Comparison of ENCODE assay signal across 21 cellular contexts in the genomic region with DNA sequence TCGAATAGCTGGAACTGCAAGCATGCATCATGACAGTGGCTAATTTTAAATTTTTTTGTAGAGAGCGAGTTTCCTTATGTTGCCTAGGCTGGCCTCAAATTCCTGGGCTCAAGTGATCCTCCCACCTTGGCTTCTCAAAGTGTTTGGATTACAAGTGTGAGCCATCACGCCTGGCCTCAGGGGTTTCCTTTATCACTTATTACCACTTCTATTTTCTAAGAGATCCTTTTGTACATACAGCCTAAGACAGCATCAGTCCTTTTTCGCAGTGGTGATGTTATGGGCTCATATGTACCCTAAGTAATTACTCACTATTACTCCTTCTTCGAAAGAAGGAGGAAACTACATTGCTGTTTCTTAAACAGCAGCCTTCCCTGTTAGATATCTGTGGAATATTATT. TPM values are rescaled to one million over a fixed set of nuclear protein-coding genes. Genes with fewer than 3 reads are reported as not detected.
DNase-seq lines count a peak whose midpoint lies in the region; ATAC-seq, FAIRE-seq and TF ChIP-seq lines count a peak whose summit lies in the region.
"Had no signal": no experiment of that assay in that cellular context is flagged by ENCODE, and none has a peak within 500 bp of the region (broad histone marks: within the 10 kb centered on the region; RNA-seq: fewer than 3 reads in every experiment).

No MANE protein-coding gene starts in this region.

- no peak for TF ChIP-seq CTCF in mammary epithelial cell (conservative IDR thresholded peaks at IDR 0.05 in 1 of 2, IDR thresholded peaks at IDR 0.05 in 1 of 2; ENCODE audit: extremely low read depth in 1 of 2, insufficient read depth in 1 of 2, low read depth in 1 of 2, low read length in 2 of 2)
- TF ChIP-seq CTCF in foreskin keratinocyte (conservative IDR thresholded peaks at IDR 0.05), result no peak

- peaks cover 5% of the 10 kb centered on the region for H3K4me1 Mint-ChIP-seq in activated CD8-positive, alpha-beta memory T cell treated with anti-CD3 and anti-CD28 coated beads, Interleukin-2, amount 10 ng/mL, durations not matched to agents 7 days and 5 days

- peak; percentile 73 for ATAC-seq in foreskin keratinocyte
- ATAC-seq in activated CD8-positive, alpha-beta memory T cell treated with anti-CD3 and anti-CD28 coated beads, Interleukin-2, amount 10 ng/mL, durations not matched to agents 7 days and 5 days, result no peak

- H3K27me3 ChIP-seq in mammary epithelial cell (ENCODE audit: insufficient read depth, low read length) (no peaks in the 10 kb centered on the region), foreskin keratinocyte (no peaks in the 10 kb centered on the region)
- H3K27me3 ChIP-seq: BLaER1 treated with 17β-estradiol and CSF1 and Interleukin-3, amounts not matched to agents 10 nM and 100 nM had no signal

- no peaks in the 10 kb centered on the region for H3K36me3 ChIP-seq in mammary epithelial cell (ENCODE audit: insufficient read depth, low read length)
- H3K36me3 ChIP-seq: BLaER1 treated with 17β-estradiol and CSF1 and Interleukin-3, amounts not matched to agents 10 nM and 100 nM had no signal

- no peak overlapping the region for H3K27ac Mint-ChIP-seq in activated CD8-positive, alpha-beta memory T cell treated with anti-CD3 and anti-CD28 coated beads, Interleukin-2, amount 10 ng/mL, durations not matched to agents 7 days and 5 days
- H3K27ac Mint-ChIP-seq: CD4-positive, CD25-positive, alpha-beta regulatory T cell; HFFc6 had no signal

- no peak overlapping the region for H3K4me3 ChIP-seq in mammary epithelial cell (replicated peaks in 1 of 3; ENCODE audit: insufficient read depth in 1 of 3, low read depth in 2 of 3, low read length in 3 of 3)
- H3K4me3 ChIP-seq: BLaER1 treated with 17β-estradiol and CSF1 and Interleukin-3, amounts not matched to agents 10 nM and 100 nM had no signal

- no peaks in the 10 kb centered on the region for H3K9me3 Mint-ChIP-seq in activated CD8-positive, alpha-beta memory T cell treated with anti-CD3 and anti-CD28 coated beads, Interleukin-2, amount 10 ng/mL, durations not matched to agents 7 days and 5 days (ENCODE audit: low read depth)
- H3K9me3 Mint-ChIP-seq: HFFc6 had no signal

- intact Hi-C loops in mammary epithelial cell (cut with micrococcal nuclease), result no loop called here

- no peaks in the 10 kb centered on the region for H3K79me2 ChIP-seq in mammary epithelial cell (ENCODE audit: insufficient read depth, low read length)

- no peak overlapping the region for H3K4me2 ChIP-seq in mammary epithelial cell (ENCODE audit: insufficient read depth, low read depth, low read length)

- no peak overlapping the region for H2AFZ ChIP-seq in mammary epithelial cell (ENCODE audit: low read depth, low read length)

- CTCF ChIA-PET in mammary epithelial cell (lab: Charles Lee; ENCODE audit: low non-redundant PET), result no interaction called here
- CTCF ChIA-PET in activated CD8-positive, alpha-beta memory T cell treated with anti-CD3 and anti-CD28 coated beads, Interleukin-2, amount 10 ng/mL, durations not matched to agents 7 days and 5 days (lab: Charles Lee), result no interaction called here

- peaks cover 16% of the 10 kb centered on the region for H3K27me3 Mint-ChIP-seq in activated CD8-positive, alpha-beta memory T cell treated with anti-CD3 and anti-CD28 coated beads, Interleukin-2, amount 10 ng/mL, durations not matched to agents 7 days and 5 days

- no peak overlapping the region for H3K4me3 Mint-ChIP-seq in activated CD8-positive, alpha-beta memory T cell treated with anti-CD3 and anti-CD28 coated beads, Interleukin-2, amount 10 ng/mL, durations not matched to agents 7 days and 5 days
- H3K4me3 Mint-ChIP-seq: CD4-positive, CD25-positive, alpha-beta regulatory T cell; HFFc6 had no signal

- FAIRE-seq in HTR-8/SVneo (lab: Jason Lieb, UNC), result peak; percentile 9
- FAIRE-seq: GM19239, H1 had no signal

- H3K9ac ChIP-seq in mammary epithelial cell (ENCODE audit: insufficient read depth, low read length), result no peak overlapping the region
- H3K9ac ChIP-seq: BLaER1 treated with 17β-estradiol and CSF1 and Interleukin-3, amounts not matched to agents 10 nM and 100 nM had no signal

- in situ Hi-C loops in mammary epithelial cell (cut with MboI; ENCODE audit: low sequenced_read_pairs in 2 of 2), result no loop called here

- DNase-seq in Daoy (ENCODE audit: low read depth), result peak; percentile 9
- no peak for DNase-seq in HTR-8/SVneo (ENCODE audit: insufficient read length, low spot score)
- DNase-seq in mammary epithelial cell, result peak; percentile 61
- peak in 1 of 2 donors; percentile 39 for DNase-seq in foreskin keratinocyte
- no peak for DNase-seq in central memory CD4-positive, alpha-beta T cell
- DNase-seq in NOMO-1 (lab: John Stamatoyannopoulos, UW; ENCODE audit: unreplicated experiment in 2 of 2), result no peak
- DNase-seq in activated CD8-positive, alpha-beta memory T cell treated with anti-CD3 and anti-CD28 coated beads, Interleukin-2, amount 10 ng/mL, durations not matched to agents 7 days and 5 days, result no peak
- DNase-seq in H4 (ENCODE audit: low spot score), result no peak
- DNase-seq: ACHN; Calu3; CD4-positive, CD25-positive, alpha-beta regulatory T cell; DMS 273 treated with DMSO at 0.1 percent for 48 hours; EL; GF-D8; HCEC 1CT; HFFc6; IMR-90 had no signal

- dilution Hi-C loops in mammary epithelial cell (cut with HindIII; ENCODE audit: low sequenced_read_pairs), result no loop called here

- 66% methylated on average over 4 of the region's 5 CpGs for WGBS in mammary epithelial cell (ENCODE audit: low coverage, missing lambda C conversion rate)

- H3K27ac ChIP-seq in mammary epithelial cell (ENCODE audit: insufficient read depth, low read depth, low read length), result no peak overlapping the region
- H3K27ac ChIP-seq in foreskin keratinocyte, result no peak overlapping the region
- H3K27ac ChIP-seq: HL-60 had no signal

- H3K4me1 ChIP-seq in mammary epithelial cell (ENCODE audit: insufficient read depth, low read length) (no peaks in the 10 kb centered on the region), foreskin keratinocyte (no peaks in the 10 kb centered on the region)

- H3K9me3 ChIP-seq in mammary epithelial cell (replicated peaks; ENCODE audit: insufficient read depth, low read length), result no peaks in the 10 kb centered on the region

- no TSS peak for BruUV-seq in mammary epithelial cell (replicated peaks; lab: Mats Ljungman, UMichigan)

- no peaks in the 10 kb centered on the region for H4K20me1 ChIP-seq in mammary epithelial cell (ENCODE audit: insufficient read depth, low read length)
- H4K20me1 ChIP-seq: BLaER1 treated with 17β-estradiol and CSF1 and Interleukin-3, amounts not matched to agents 10 nM and 100 nM had no signal

- no peaks in the 10 kb centered on the region for H3K36me3 Mint-ChIP-seq in activated CD8-positive, alpha-beta memory T cell treated with anti-CD3 and anti-CD28 coated beads, Interleukin-2, amount 10 ng/mL, durations not matched to agents 7 days and 5 days
- H3K36me3 Mint-ChIP-seq: CD4-positive, CD25-positive, alpha-beta regulatory T cell had no signal

RNA-seq across cellular contexts. Expression of a gene that starts 54.1 kb away (rescaled TPM):
- 7.0 and 15.9 TPM in 2 replicates for total RNA-seq in Daoy (2014; rRNA removed; shearing (Covaris generic))
- total RNA-seq in mammary epithelial cell, result 10 to 100 TPM; 12.7 to 14.3 TPM
- polyA plus RNA-seq in mammary epithelial cell, result 9.9 TPM
- polyA minus RNA-seq in mammary epithelial cell, result not detected
- 13.6 and 14.8 TPM in 2 replicates for total RNA-seq in foreskin keratinocyte
- 6.8 and 7.4 TPM in 2 replicates for polyA plus RNA-seq in foreskin keratinocyte
- total RNA-seq in activated CD8-positive, alpha-beta memory T cell treated with anti-CD3 and anti-CD28 coated beads, Interleukin-2, amount 10 ng/mL, durations not matched to agents 7 days and 5 days, result 10 to 100 TPM; 27.8 to 28.8 TPM
- 13.0 and 16.5 TPM in 2 replicates for total RNA-seq in H4 (2014; rRNA removed; shearing (Covaris generic))

Comparison
In these comparisons a context has a peak if more than half of its experiments do, and no peak if none do; other contexts are left out.
1. DNase-seq: peak in Daoy (single experiment) and mammary epithelial cell (single experiment); none in HTR-8/SVneo (single experiment), central memory CD4-positive, alpha-beta T cell (single experiment), NOMO-1 (0 of 2), activated CD8-positive, alpha-beta memory T cell treated with anti-CD3 and anti-CD28 coated beads, Interleukin-2, amount 10 ng/mL, durations not matched to agents 7 days and 5 days (single experiment) and H4 (single experiment).